ENCODE assay signal across 17 cellular contexts in the genomic region with DNA sequence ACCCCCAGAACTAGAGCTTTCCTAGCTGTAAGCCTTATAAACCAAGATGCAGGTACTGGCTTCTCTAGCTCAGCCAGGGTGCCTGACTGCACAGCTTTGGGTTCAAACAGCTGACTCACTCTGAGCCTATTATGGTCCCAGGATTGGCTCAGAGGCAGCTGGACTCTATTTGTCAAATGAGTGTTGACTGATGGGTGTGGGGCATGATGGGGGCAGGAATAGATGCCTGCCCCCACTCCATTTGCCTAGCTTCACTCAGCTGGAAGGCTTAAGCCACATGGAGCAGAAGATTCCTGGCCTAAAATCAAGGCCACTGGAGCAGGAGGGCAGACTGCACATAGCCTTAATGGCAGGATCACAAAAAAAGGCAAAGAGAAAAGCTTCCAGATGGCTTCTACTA.
DNase-seq lines count a peak whose midpoint lies in the region; ATAC-seq, FAIRE-seq and TF ChIP-seq lines count a peak whose summit lies in the region.
"Had no signal": no experiment of that assay in that cellular context is flagged by ENCODE, and none has a peak within 500 bp of the region (broad histone marks: within the 10 kb centered on the region; RNA-seq: fewer than 3 reads in every experiment).

No MANE protein-coding gene starts in this region.

- H3K4me3 ChIP-seq in BLaER1 (no peak overlapping the region), astrocyte (ENCODE audit: insufficient read depth, low read depth, low read length) (no peak overlapping the region), vagina (no peak overlapping the region)
- H3K4me3 ChIP-seq: prostate gland had no signal

- H3K79me2 ChIP-seq in astrocyte (ENCODE audit: insufficient read depth, low read length): no peaks in the 10 kb centered on the region

- DNase-seq in NCI-H1105 treated with DMSO at 0.1 percent for 48 hours (lab: John Stamatoyannopoulos, UW): peak; percentile 54
- DNase-seq in astrocyte (ENCODE audit: low read depth): peak; percentile 30
- no peak for DNase-seq in GF-D8 (lab: John Stamatoyannopoulos, UW)
- no peak for DNase-seq in vagina (ENCODE audit: extremely low spot score in 2 of 2)
- DNase-seq: AML-193; erythroblast; H9; stimulated activated CD4-positive, alpha-beta T cell treated with anti-CD3 and anti-CD28 coated beads, Interleukin-4, amount 100 ng/mL, for 4 hours had no signal

- H3K4me1 ChIP-seq in BLaER1: peaks cover 36% of the 10 kb centered on the region
- no peaks in the 10 kb centered on the region for H3K4me1 ChIP-seq in astrocyte (ENCODE audit: insufficient read depth, low read length)
- peaks cover 6% of the 10 kb centered on the region for H3K4me1 ChIP-seq in vagina
- H3K4me1 ChIP-seq: prostate gland had no signal

- ATAC-seq in HG03095 (IDR thresholded peaks at IDR 0.05; ENCODE audit: unreplicated experiment): no peak
- no peak for ATAC-seq in GM18909 (IDR thresholded peaks at IDR 0.05; ENCODE audit: poor library complexity, unreplicated experiment)

- no peaks in the 10 kb centered on the region for H3K27me3 ChIP-seq in BLaER1
- no peaks in the 10 kb centered on the region for H3K27me3 ChIP-seq in astrocyte (ENCODE audit: insufficient read depth, low read length)
- no peaks in the 10 kb centered on the region for H3K27me3 ChIP-seq in vagina

- no peak for TF ChIP-seq POLR2A in vagina (IDR thresholded peaks at IDR 0.05)

- H3K27ac ChIP-seq in BLaER1 (no peak overlapping the region), astrocyte (ENCODE audit: low read depth, low read length) (no peak overlapping the region), vagina (no peak overlapping the region)
- H3K27ac ChIP-seq: prostate gland had no signal

- no peak overlapping the region for H2AFZ ChIP-seq in astrocyte (ENCODE audit: low read depth, low read length)

- no peaks in the 10 kb centered on the region for H3K9me3 Mint-ChIP-seq in astrocyte (ENCODE audit: unreplicated experiment)
- H3K9me3 Mint-ChIP-seq: activated naive CD4-positive, alpha-beta T cell treated with anti-CD3 and anti-CD28 coated beads, Interleukin-2, amount 50 U/mL, for 24 hours; H9; stimulated activated naive CD8-positive, alpha-beta T cell treated with anti-CD3 and anti-CD28 coated beads, Interleukin-15, Interleukin-2, amounts not matched to agents 100 ng/mL and 50 ng/mL, for 24 hours had no signal

- H3K4me3 Mint-ChIP-seq in astrocyte (ENCODE audit: unreplicated experiment): no peak overlapping the region
- H3K4me3 Mint-ChIP-seq: activated naive CD4-positive, alpha-beta T cell treated with anti-CD3 and anti-CD28 coated beads, Interleukin-2, amount 50 U/mL, for 24 hours; H9; stimulated activated naive CD8-positive, alpha-beta T cell treated with anti-CD3 and anti-CD28 coated beads, Interleukin-15, Interleukin-2, amounts not matched to agents 100 ng/mL and 50 ng/mL, for 24 hours had no signal

- intact Hi-C loops in vagina (cut with DNase I): no loop called here

- H3K36me3 ChIP-seq in BLaER1 (peaks cover 92% of the 10 kb centered on the region), astrocyte (ENCODE audit: insufficient read depth, low read length) (no peaks in the 10 kb centered on the region), vagina (no peaks in the 10 kb centered on the region)
- H3K36me3 ChIP-seq: prostate gland had no signal

- H3K9ac ChIP-seq in BLaER1: no peak overlapping the region
- H3K9ac ChIP-seq in astrocyte (ENCODE audit: low read length): no peak overlapping the region

- no peaks in the 10 kb centered on the region for H3K9me3 ChIP-seq in BLaER1
- no peaks in the 10 kb centered on the region for H3K9me3 ChIP-seq in astrocyte (ENCODE audit: insufficient read depth, low read depth, low read length)
- H3K9me3 ChIP-seq in vagina: no peaks in the 10 kb centered on the region
- H3K9me3 ChIP-seq: prostate gland had no signal

- H4K20me1 ChIP-seq in BLaER1 (peaks cover 26% of the 10 kb centered on the region; the same call in 1 of the 2 replicates), astrocyte (ENCODE audit: insufficient read depth, low read length) (peaks cover 5% of the 10 kb centered on the region)

- FAIRE-seq in astrocyte (lab: Jason Lieb, UNC): no peak
- FAIRE-seq in islet of Langerhans (lab: Jason Lieb, UNC): peak; percentile 89
- FAIRE-seq: G401.6, TTC549 had no signal

- no peaks in the 10 kb centered on the region for H3K27me3 Mint-ChIP-seq in astrocyte (ENCODE audit: low read depth, unreplicated experiment)
- H3K27me3 Mint-ChIP-seq: activated naive CD4-positive, alpha-beta T cell treated with anti-CD3 and anti-CD28 coated beads, Interleukin-2, amount 50 U/mL, for 24 hours; stimulated activated naive CD8-positive, alpha-beta T cell treated with anti-CD3 and anti-CD28 coated beads, Interleukin-15, Interleukin-2, amounts not matched to agents 100 ng/mL and 50 ng/mL, for 24 hours had no signal

- peak overlapping the region; percentile 35 for H3K27ac Mint-ChIP-seq in astrocyte (ENCODE audit: unreplicated experiment)
- H3K27ac Mint-ChIP-seq: activated naive CD4-positive, alpha-beta T cell treated with anti-CD3 and anti-CD28 coated beads, Interleukin-2, amount 50 U/mL, for 24 hours; H9; stimulated activated naive CD8-positive, alpha-beta T cell treated with anti-CD3 and anti-CD28 coated beads, Interleukin-15, Interleukin-2, amounts not matched to agents 100 ng/mL and 50 ng/mL, for 24 hours had no signal

- peaks cover 26% of the 10 kb centered on the region for H3K4me1 Mint-ChIP-seq in astrocyte (ENCODE audit: low read depth, unreplicated experiment)

- H3K4me2 ChIP-seq in BLaER1 (peak overlapping the region; percentile 65; the same call in 1 of the 2 replicates), astrocyte (ENCODE audit: low read length) (no peak overlapping the region)

- TF ChIP-seq CTCF in astrocyte (IDR thresholded peaks at IDR 0.05; ENCODE audit: insufficient read depth, low read depth, low read length) (no peak), vagina (IDR thresholded peaks at IDR 0.05) (no peak)

- peaks cover 23% of the 10 kb centered on the region for H3K36me3 Mint-ChIP-seq in astrocyte (ENCODE audit: low read depth, unreplicated experiment)
- H3K36me3 Mint-ChIP-seq: activated naive CD4-positive, alpha-beta T cell treated with anti-CD3 and anti-CD28 coated beads, Interleukin-2, amount 50 U/mL, for 24 hours had no signal

Comparison
In these comparisons a context has a peak if more than half of its experiments do, and no peak if none do; other contexts are left out.
1. DNase-seq: peak in NCI-H1105 treated with DMSO at 0.1 percent for 48 hours (single experiment) and astrocyte (single experiment); none in GF-D8 (single experiment) and vagina (0 of 2).